In the genomic region with DNA sequence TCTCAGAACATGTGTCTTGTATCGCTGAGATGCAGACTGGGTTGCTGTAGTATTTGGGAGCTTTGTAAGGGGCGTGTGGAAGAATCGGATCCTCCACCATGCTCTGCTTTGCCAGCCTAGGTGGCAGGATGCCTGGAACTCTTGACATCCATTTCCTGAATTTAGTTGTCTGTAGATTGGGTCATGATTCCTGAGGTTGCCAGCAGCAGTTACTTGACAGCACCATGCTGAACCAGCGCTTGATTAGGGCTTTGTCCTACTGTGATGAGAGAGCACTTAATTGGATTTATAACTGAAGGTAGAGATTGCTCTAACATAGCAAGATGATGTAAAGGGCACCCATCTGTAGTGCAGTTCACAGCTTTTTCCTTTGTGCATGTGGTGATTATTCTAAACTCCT, we compare ENCODE assay signal across 14 cellular contexts.
DNase-seq lines count a peak whose midpoint lies in the region; ATAC-seq and TF ChIP-seq lines count a peak whose summit lies in the region.
"Had no signal": no experiment of that assay in that cellular context is flagged by ENCODE, and none has a peak within 500 bp of the region (broad histone marks: within the 10 kb centered on the region; RNA-seq: fewer than 3 reads in every experiment).

No MANE protein-coding gene starts in this region.

- no peak overlapping the region for H2AFZ ChIP-seq in mesenchymal stem cell (ENCODE audit: low read depth, low read length)

- H3K4ac ChIP-seq in mesenchymal stem cell (ENCODE audit: low read depth in 1 of 2, low read length in 2 of 2) = no peak overlapping the region

- peak overlapping the region; percentile 25 for H2AK5ac ChIP-seq in mesenchymal stem cell (ENCODE audit: low read length, severe bottlenecking)

- POLR2A ChIA-PET in CD4-positive, alpha-beta memory T cell (lab: Charles Lee; ENCODE audit: partially characterized antibody) = interaction anchor here (1.0 to 1.3 kb wide), 2 partner anchors 209 to 400 kb away, joined by 3 read pairs; no protein-coding TSS in a partner anchor

- no peak overlapping the region for H2BK15ac ChIP-seq in mesenchymal stem cell (ENCODE audit: low read depth, poor library complexity, severe bottlenecking)

- peak overlapping the region in 1 of 2 experiments; percentile 67 for H2BK12ac ChIP-seq in mesenchymal stem cell (ENCODE audit: low read length in 2 of 2)

- no peak overlapping the region for H2BK120ac ChIP-seq in mesenchymal stem cell (ENCODE audit: low read depth, low read length)

- no peaks in the 10 kb centered on the region for H3K9me3 ChIP-seq in CD4-positive, CD25-positive, alpha-beta regulatory T cell (ENCODE audit: control insufficient read depth in 2 of 2, low read length in 2 of 2)
- H3K9me3 ChIP-seq in MG63 (no peaks in the 10 kb centered on the region), WERI-Rb-1 (ENCODE audit: severe bottlenecking) (no peaks in the 10 kb centered on the region), mesenchymal stem cell (ENCODE audit: control insufficient read depth, low read length) (no peaks in the 10 kb centered on the region)
- no peaks in the 10 kb centered on the region for H3K9me3 ChIP-seq in CD4-positive, alpha-beta memory T cell (ENCODE audit: control insufficient read depth in 1 of 2, low read length in 2 of 2)

- no peak for ATAC-seq in CD4-positive, CD25-positive, alpha-beta regulatory T cell (ENCODE audit: low read depth in 2 of 2)
- no peak for ATAC-seq in GM21381 (IDR thresholded peaks at IDR 0.05; ENCODE audit: unreplicated experiment)

- H3K79me1 ChIP-seq in mesenchymal stem cell (replicated peaks; ENCODE audit: low read length, poor library complexity, severe bottlenecking) = peaks cover 23% of the 10 kb centered on the region

- 67% methylated on average over 4 of the region's 4 CpGs for WGBS in mesenchymal stem cell

- no peaks in the 10 kb centered on the region for H3K9me3 Mint-ChIP-seq in CD4-positive, CD25-positive, alpha-beta regulatory T cell
- H3K9me3 Mint-ChIP-seq in T-helper 2 cell treated with Interferon-gamma antibody and Interleukin-4, amounts not matched to agents 5 μg/mL and 100 μg/mL, for 36 hours = no peaks in the 10 kb centered on the region
- H3K9me3 Mint-ChIP-seq in CD4-positive, alpha-beta memory T cell = no peaks in the 10 kb centered on the region
- H3K9me3 Mint-ChIP-seq: central memory CD8-positive, alpha-beta T cell; effector memory CD8-positive, alpha-beta T cell; nephron; T-helper 1 cell treated with Interleukin-12 subunit alpha and Interleukin-12 subunit beta and Interleukin-4 antibody, amounts not matched to agents 30 μg/mL and 1 μg/mL, for 36 hours had no signal

- peaks cover 0 to 8% (median 6%) of the 10 kb centered on the region in 4 donors for H3K4me1 Mint-ChIP-seq in CD4-positive, CD25-positive, alpha-beta regulatory T cell
- H3K4me1 Mint-ChIP-seq in T-helper 2 cell treated with Interferon-gamma antibody and Interleukin-4, amounts not matched to agents 5 μg/mL and 100 μg/mL, for 36 hours (ENCODE audit: low read depth) = peaks cover 9% of the 10 kb centered on the region
- peaks cover 0 to 5% (median 3%) of the 10 kb centered on the region in 4 donors for H3K4me1 Mint-ChIP-seq in CD4-positive, alpha-beta memory T cell

- no peak overlapping the region for H4K8ac ChIP-seq in mesenchymal stem cell (ENCODE audit: low read length)

- H3K18ac ChIP-seq in mesenchymal stem cell (ENCODE audit: low read depth in 1 of 2, low read length in 2 of 2) = no peak overlapping the region

- H2BK5ac ChIP-seq in mesenchymal stem cell (ENCODE audit: low read depth, low read length, poor library complexity, severe bottlenecking) = no peak overlapping the region

- no peak for DNase-seq in CD4-positive, CD25-positive, alpha-beta regulatory T cell
- DNase-seq in MG63 (peak; percentile 66), WERI-Rb-1 (peak; percentile 43), mesenchymal stem cell (no peak), coronary artery (ENCODE audit: low spot score) (no peak)
- no peak for DNase-seq in T-helper 2 cell treated with Interferon-gamma antibody and Interleukin-4, amounts not matched to agents 5 μg/mL and 100 μg/mL, for 36 hours (ENCODE audit: low spot score)
- DNase-seq in CD4-positive, alpha-beta memory T cell = no peak
- DNase-seq: NCI-H2081 treated with DMSO at 0.1 percent for 48 hours had no signal

- H3K9ac ChIP-seq in mesenchymal stem cell (ENCODE audit: low read length) = peak overlapping the region; percentile 5

- no peak overlapping the region for H3K4me2 ChIP-seq in mesenchymal stem cell (ENCODE audit: low read length, poor library complexity, severe bottlenecking)

- H3K4me1 ChIP-seq in CD4-positive, CD25-positive, alpha-beta regulatory T cell (ENCODE audit: control insufficient read depth, insufficient read depth, low read length, poor library complexity, severe bottlenecking) = no peaks in the 10 kb centered on the region
- H3K4me1 ChIP-seq in mesenchymal stem cell (ENCODE audit: control insufficient read depth, insufficient read depth, low read depth, low read length) = peaks cover 6% of the 10 kb centered on the region
- H3K4me1 ChIP-seq in CD4-positive, alpha-beta memory T cell (ENCODE audit: insufficient read depth, low read length) = no peaks in the 10 kb centered on the region

- peaks cover 26% of the 10 kb centered on the region for H3K36me3 Mint-ChIP-seq in CD4-positive, CD25-positive, alpha-beta regulatory T cell
- H3K36me3 Mint-ChIP-seq in T-helper 2 cell treated with Interferon-gamma antibody and Interleukin-4, amounts not matched to agents 5 μg/mL and 100 μg/mL, for 36 hours (ENCODE audit: low read depth) = peaks cover 17% of the 10 kb centered on the region
- H3K36me3 Mint-ChIP-seq in CD4-positive, alpha-beta memory T cell = peaks cover 37 to 64% of the 10 kb centered on the region in 2 donors

- H3K27me3 ChIP-seq in CD4-positive, CD25-positive, alpha-beta regulatory T cell (ENCODE audit: control insufficient read depth, insufficient read depth, low read length) = no peaks in the 10 kb centered on the region
- no peaks in the 10 kb centered on the region for H3K27me3 ChIP-seq in MG63
- no peaks in the 10 kb centered on the region for H3K27me3 ChIP-seq in WERI-Rb-1 (ENCODE audit: insufficient read depth, low read depth, severe bottlenecking)
- H3K27me3 ChIP-seq in mesenchymal stem cell (ENCODE audit: control insufficient read depth in 1 of 2, insufficient read depth in 1 of 2, low read length in 2 of 2) = no peaks in the 10 kb centered on the region
- no peaks in the 10 kb centered on the region for H3K27me3 ChIP-seq in CD4-positive, alpha-beta memory T cell (ENCODE audit: insufficient read depth, low read length)

- H4K91ac ChIP-seq in mesenchymal stem cell (ENCODE audit: low read length) = no peak overlapping the region

- intact Hi-C loops in CD4-positive, alpha-beta memory T cell (cut with micrococcal nuclease) = loop anchor here (1.0 to 5.0 kb wide), 5 partner anchors 83 to 414 kb away; partner anchors contain the start of gene ASCC2

- H3K4me3 Mint-ChIP-seq in CD4-positive, CD25-positive, alpha-beta regulatory T cell = no peak overlapping the region
- H3K4me3 Mint-ChIP-seq in T-helper 2 cell treated with Interferon-gamma antibody and Interleukin-4, amounts not matched to agents 5 μg/mL and 100 μg/mL, for 36 hours = no peak overlapping the region
- no peak overlapping the region for H3K4me3 Mint-ChIP-seq in CD4-positive, alpha-beta memory T cell
- H3K4me3 Mint-ChIP-seq: central memory CD8-positive, alpha-beta T cell; effector memory CD8-positive, alpha-beta T cell; nephron; T-helper 1 cell treated with Interleukin-12 subunit alpha and Interleukin-12 subunit beta and Interleukin-4 antibody, amounts not matched to agents 30 μg/mL and 1 μg/mL, for 36 hours had no signal

- H3K14ac ChIP-seq in mesenchymal stem cell (ENCODE audit: low read length in 2 of 2) = no peak overlapping the region

- no peak overlapping the region for H3K23ac ChIP-seq in mesenchymal stem cell (ENCODE audit: low read length in 2 of 2)

- H3K27me3 Mint-ChIP-seq in CD4-positive, CD25-positive, alpha-beta regulatory T cell = no peaks in the 10 kb centered on the region
- H3K27me3 Mint-ChIP-seq in T-helper 2 cell treated with Interferon-gamma antibody and Interleukin-4, amounts not matched to agents 5 μg/mL and 100 μg/mL, for 36 hours (ENCODE audit: low read depth) = no peaks in the 10 kb centered on the region
- H3K27me3 Mint-ChIP-seq in CD4-positive, alpha-beta memory T cell = no peaks in the 10 kb centered on the region
- H3K27me3 Mint-ChIP-seq: central memory CD8-positive, alpha-beta T cell; effector memory CD8-positive, alpha-beta T cell had no signal

- H3K27ac ChIP-seq in CD4-positive, CD25-positive, alpha-beta regulatory T cell (ENCODE audit: insufficient read depth, low read length, poor library complexity, severe bottlenecking) = no peak overlapping the region
- H3K27ac ChIP-seq in WERI-Rb-1 (peak overlapping the region; percentile 2; the same call in 1 of the 2 replicates), mesenchymal stem cell (ENCODE audit: low read length, poor library complexity, severe bottlenecking) (no peak overlapping the region), coronary artery (no peak overlapping the region)
- H3K27ac ChIP-seq in CD4-positive, alpha-beta memory T cell (ENCODE audit: low read depth, low read length) = no peak overlapping the region
- H3K27ac ChIP-seq: RWPE1 had no signal

- H3K27ac Mint-ChIP-seq in CD4-positive, CD25-positive, alpha-beta regulatory T cell = peak overlapping the region in 2 of 3 donors; percentile 53 to 56
- no peak overlapping the region for H3K27ac Mint-ChIP-seq in T-helper 2 cell treated with Interferon-gamma antibody and Interleukin-4, amounts not matched to agents 5 μg/mL and 100 μg/mL, for 36 hours
- H3K27ac Mint-ChIP-seq in CD4-positive, alpha-beta memory T cell = peak overlapping the region in 3 of 7 donors; percentile 10 to 68 (median 35)
- H3K27ac Mint-ChIP-seq: T-helper 1 cell treated with Interleukin-12 subunit alpha and Interleukin-12 subunit beta and Interleukin-4 antibody, amounts not matched to agents 30 μg/mL and 1 μg/mL, for 36 hours had no signal

- no peak for TF ChIP-seq CTCF in WERI-Rb-1 (IDR thresholded peaks at IDR 0.05; ENCODE audit: low read depth, low read length)
- no peak for TF ChIP-seq CTCF in coronary artery (IDR thresholded peaks at IDR 0.05)

- no peak overlapping the region for H3K4me3 ChIP-seq in CD4-positive, CD25-positive, alpha-beta regulatory T cell (ENCODE audit: low read depth, low read length)
- H3K4me3 ChIP-seq in MG63 (no peak overlapping the region), WERI-Rb-1 (ENCODE audit: low read depth, low read length) (no peak overlapping the region), mesenchymal stem cell (ENCODE audit: insufficient read depth in 1 of 2, low read depth in 1 of 2, low read length in 2 of 2) (no peak overlapping the region), coronary artery (no peak overlapping the region)
- no peak overlapping the region for H3K4me3 ChIP-seq in CD4-positive, alpha-beta memory T cell (ENCODE audit: low read length in 2 of 2)

- CTCF ChIA-PET in CD4-positive, alpha-beta memory T cell (lab: Charles Lee; ENCODE audit: partially characterized antibody) = interaction anchor here (0.9 to 5.4 kb wide), 38 partner anchors 8 to 421 kb away, joined by 3 to 40 read pairs (median 4); no protein-coding TSS in a partner anchor

- peaks cover 66% of the 10 kb centered on the region for H3K36me3 ChIP-seq in CD4-positive, CD25-positive, alpha-beta regulatory T cell (ENCODE audit: control insufficient read depth, insufficient read depth, low read length)
- peaks cover 35% of the 10 kb centered on the region for H3K36me3 ChIP-seq in MG63
- peaks cover 25% of the 10 kb centered on the region for H3K36me3 ChIP-seq in WERI-Rb-1
- H3K36me3 ChIP-seq in mesenchymal stem cell (ENCODE audit: control insufficient read depth in 1 of 2, insufficient read depth in 2 of 2, low read depth in 1 of 2, low read length in 2 of 2) = peaks cover 16 to 57% of the 10 kb centered on the region in 2 experiments
- peaks cover 31% of the 10 kb centered on the region for H3K36me3 ChIP-seq in CD4-positive, alpha-beta memory T cell (ENCODE audit: insufficient read depth, low read length)

Comparison
In these comparisons a context has a peak if more than half of its experiments do, and no peak if none do; other contexts are left out.
1. DNase-seq: peak in MG63 (single experiment) and WERI-Rb-1 (single experiment); none in CD4-positive, CD25-positive, alpha-beta regulatory T cell (0 of 3), mesenchymal stem cell (single experiment), coronary artery (single experiment), T-helper 2 cell treated with Interferon-gamma antibody and Interleukin-4, amounts not matched to agents 5 μg/mL and 100 μg/mL, for 36 hours (single experiment) and CD4-positive, alpha-beta memory T cell (0 of 5).